ENCODE assay signal across 8 cellular contexts in genomic region chr6:81752969-81753708, GRCh38. TPM values are rescaled to one million over a fixed set of nuclear protein-coding genes. Genes with fewer than 3 reads are reported as not detected.
DNase-seq lines count a peak whose midpoint lies in the region; ATAC-seq and TF ChIP-seq lines count a peak whose summit lies in the region.

No MANE protein-coding gene starts in this region.

- intact Hi-C loops in lower lobe of right lung (cut with DNase I) = no loop called here

- WGBS in ectodermal cell, 2 experiments = 0 to 1% methylated on average over 62 of the region's 62 CpGs

- peaks cover 4% of the 10 kb centered on the region for H3K36me3 ChIP-seq in ectodermal cell (ENCODE audit: control insufficient read depth, insufficient read depth, low read length)
- no peaks in the 10 kb centered on the region for H3K36me3 ChIP-seq in lower lobe of right lung

- DNase-seq in ACHN (peak; percentile 82), NCI-H748 treated with DMSO at 0.1 percent for 48 hours (lab: John Stamatoyannopoulos, UW) (peak; percentile 83), lower lobe of right lung (peak; percentile 96)
- DNase-seq in activated CD8-positive, alpha-beta memory T cell treated with anti-CD3 and anti-CD28 coated beads for 1 hour (ENCODE audit: extremely low read depth in 1 of 2, low read depth in 1 of 2) = peak; percentile 31 to 54
- DNase-seq in stimulated activated CD4-positive, alpha-beta T cell treated with anti-CD3 and anti-CD28 coated beads, Interleukin-4, amount 100 ng/mL, for 48 hours (ENCODE audit: low read depth in 2 of 2) = peak; percentile 19 to 47

- ATAC-seq in GM18909 (IDR thresholded peaks at IDR 0.05; ENCODE audit: poor library complexity, unreplicated experiment) (peak; percentile 64), HG03135 (IDR thresholded peaks at IDR 0.05; ENCODE audit: unreplicated experiment) (peak; percentile 48), lower lobe of right lung (peak; percentile 90 to 94)

- H3K27me3 ChIP-seq in ectodermal cell (ENCODE audit: control insufficient read depth, insufficient read depth, low read length, poor library complexity, severe bottlenecking) (peaks cover 42% of the 10 kb centered on the region), lower lobe of right lung (ENCODE audit: low read depth) (no peaks in the 10 kb centered on the region)

- no peak for TF ChIP-seq CTCF in lower lobe of right lung (IDR thresholded peaks at IDR 0.05)

- H3K4me1 ChIP-seq in ectodermal cell (ENCODE audit: control insufficient read depth, insufficient read depth, low read length) = no peaks in the 10 kb centered on the region
- peaks cover 22% of the 10 kb centered on the region for H3K4me1 ChIP-seq in lower lobe of right lung

- H3K27ac ChIP-seq in ectodermal cell (ENCODE audit: insufficient read depth, low read depth, low read length, poor library complexity, severe bottlenecking) (peak overlapping the region; percentile 66), lower lobe of right lung (peak overlapping the region; percentile 95)

- H3K9me3 ChIP-seq in ectodermal cell (ENCODE audit: control insufficient read depth, low read length) = no peaks in the 10 kb centered on the region
- no peaks in the 10 kb centered on the region for H3K9me3 ChIP-seq in lower lobe of right lung

- H3K4me3 ChIP-seq in ectodermal cell (ENCODE audit: insufficient read depth, low read depth, low read length) (peak overlapping the region; percentile 77), lower lobe of right lung (peak overlapping the region; percentile 68)

- in situ Hi-C loops in ACHN (cut with HindIII; ENCODE audit: low pct_ligation_motif_present, low pct_unique_long_range_greater_than_20kb, low sequenced_read_pairs) = no loop called here

RNA-seq across cellular contexts. Expression of gene TENT5A, which starts 0.7 kb away (rescaled TPM):
- polyA plus RNA-seq in ectodermal cell (2013, experiment 1 of 4) = 6.6 TPM
- polyA plus RNA-seq in ectodermal cell (2013, experiment 2 of 4) = 7.9 TPM
- 6.1 TPM for polyA plus RNA-seq in ectodermal cell (2013, experiment 3 of 4)
- 7.6 TPM for polyA plus RNA-seq in ectodermal cell (2013, experiment 4 of 4)
- total RNA-seq in lower lobe of right lung = 26.6 TPM

Comparison
In these comparisons a context has a peak if more than half of its experiments do, and no peak if none do; other contexts are left out.
1. Peak in every context shown above with its lines: DNase-seq, ATAC-seq, H3K4me3 ChIP-seq and H3K27ac ChIP-seq.
2. DNase-seq: peak in every context shown above with its lines; median percentile 96 in lower lobe of right lung; 83 in NCI-H748 treated with DMSO at 0.1 percent for 48 hours; 82 in ACHN; 42 in activated CD8-positive, alpha-beta memory T cell treated with anti-CD3 and anti-CD28 coated beads for 1 hour; 33 in stimulated activated CD4-positive, alpha-beta T cell treated with anti-CD3 and anti-CD28 coated beads, Interleukin-4, amount 100 ng/mL, for 48 hours.